ENCODE assay signal across 13 cellular contexts in genomic region chr1:12380316-12381249, GRCh38.
A peak's percentile ranks its signal among the peaks of the same experiment; 100 is the strongest.
DNase-seq lines count a peak whose midpoint lies in the region; ATAC-seq and TF ChIP-seq lines count a peak whose summit lies in the region.
"Had no signal": no experiment of that assay in that cellular context is flagged by ENCODE, and none has a peak within 500 bp of the region (broad histone marks: within the 10 kb centered on the region; RNA-seq: fewer than 3 reads in every experiment).

No MANE protein-coding gene starts in this region.

- DNase-seq in NCI-H2196 (lab: John Stamatoyannopoulos, UW; ENCODE audit: unreplicated experiment): peak; percentile 13
- no peak for DNase-seq in NCI-H2196 treated with DMSO at 0.1 percent for 48 hours (lab: John Stamatoyannopoulos, UW; ENCODE audit: unreplicated experiment)
- peak; percentile 71 for DNase-seq in adipocyte (ENCODE audit: low read depth)
- no peak for DNase-seq in thoracic aorta (ENCODE audit: low spot score)
- DNase-seq in T-helper 2 cell: no peak
- DNase-seq in NCI-H2029 treated with DMSO at 0.1 percent for 48 hours (lab: John Stamatoyannopoulos, UW): no peak
- DNase-seq: activated CD4-positive, alpha-beta T cell treated with anti-CD3 and anti-CD28 coated beads for 4 hours; MG63; occipital lobe; stimulated activated CD4-positive, alpha-beta T cell treated with anti-CD3 and anti-CD28 coated beads, Interleukin-2, amount 100 ng/mL, for 48 hours; stimulated activated naive CD8-positive, alpha-beta T cell treated with anti-CD3 and anti-CD28 coated beads, Interleukin-15, Interleukin-2, amounts not matched to agents 100 U/mL and 50 U/mL, for 24 hours had no signal

- ATAC-seq in thoracic aorta (ENCODE audit: insufficient number of reproducible peaks, low FRiP score, low read depth) (no peak), GM19455 (IDR thresholded peaks at IDR 0.05; ENCODE audit: unreplicated experiment) (no peak)
- ATAC-seq: stimulated activated naive CD8-positive, alpha-beta T cell treated with anti-CD3 and anti-CD28 coated beads, Interleukin-15, Interleukin-2, amounts not matched to agents 100 U/mL and 50 U/mL, for 24 hours had no signal

- no peak for TF ChIP-seq CTCF in liver (IDR thresholded peaks at IDR 0.05; ENCODE audit: low read depth, low read length, missing input control)
- no peak for TF ChIP-seq CTCF in thoracic aorta (IDR thresholded peaks at IDR 0.05)

- no peaks in the 10 kb centered on the region for H3K27me3 ChIP-seq in adipocyte (replicated peaks; ENCODE audit: control insufficient read depth, insufficient read depth, low read length)
- H3K27me3 ChIP-seq in liver (ENCODE audit: control insufficient read depth in 4 of 4, insufficient read depth in 4 of 4, low read length in 3 of 4): no peaks in the 10 kb centered on the region
- no peaks in the 10 kb centered on the region for H3K27me3 ChIP-seq in thoracic aorta (replicated peaks; ENCODE audit: insufficient read depth)
- H3K27me3 ChIP-seq: MG63 had no signal

- WGBS in liver: 65% methylated on average over 2 of the region's 2 CpGs

- H3K9ac ChIP-seq in adipocyte (ENCODE audit: low read length) (peak overlapping the region; percentile 45), liver (ENCODE audit: low read depth in 1 of 2, low read length in 2 of 2) (no peak overlapping the region)

- no peak for TF ChIP-seq RAD21 in liver (IDR thresholded peaks at IDR 0.05)

- H3K4me3 ChIP-seq in adipocyte (ENCODE audit: low read length) (no peak overlapping the region), liver (ENCODE audit: low read depth in 1 of 3, low read length in 3 of 3) (no peak overlapping the region), thoracic aorta (no peak overlapping the region)
- H3K4me3 ChIP-seq: MG63 had no signal

- H3K9me3 ChIP-seq in adipocyte (ENCODE audit: control insufficient read depth, low read length) (no peaks in the 10 kb centered on the region), liver (ENCODE audit: control insufficient read depth in 4 of 4, low read length in 3 of 4) (no peaks in the 10 kb centered on the region), thoracic aorta (no peaks in the 10 kb centered on the region)

- H3K27ac ChIP-seq in liver (ENCODE audit: low read depth in 1 of 2, low read length in 2 of 2) (peak overlapping the region; percentile 32 to 36), thoracic aorta (peak overlapping the region; percentile 14 to 25)

- H3K4me1 ChIP-seq in adipocyte (ENCODE audit: control insufficient read depth, insufficient read depth, low read length) (peaks cover 15% of the 10 kb centered on the region), liver (ENCODE audit: control insufficient read depth in 4 of 4, insufficient read depth in 4 of 4, low read length in 3 of 4) (peaks cover 0 to 15% (median 12%) of the 10 kb centered on the region in 4 donors), thoracic aorta (ENCODE audit: control insufficient read depth in 1 of 2, low read depth in 2 of 2) (peaks cover 15 to 21% of the 10 kb centered on the region in 2 donors)

- H3K36me3 ChIP-seq in adipocyte (ENCODE audit: control insufficient read depth, insufficient read depth, low read length, severe bottlenecking) (peaks cover 80% of the 10 kb centered on the region), liver (ENCODE audit: control insufficient read depth in 4 of 4, insufficient read depth in 3 of 4, low read depth in 1 of 4, low read length in 3 of 4) (peaks cover 6 to 33% (median 29%) of the 10 kb centered on the region in 4 donors), thoracic aorta (peaks cover 19% of the 10 kb centered on the region)

TF ChIP-seq in liver, 16 proteins besides CTCF, POLR2A, EP300 and RAD21:
- TF ChIP-seq, protein P1, sequence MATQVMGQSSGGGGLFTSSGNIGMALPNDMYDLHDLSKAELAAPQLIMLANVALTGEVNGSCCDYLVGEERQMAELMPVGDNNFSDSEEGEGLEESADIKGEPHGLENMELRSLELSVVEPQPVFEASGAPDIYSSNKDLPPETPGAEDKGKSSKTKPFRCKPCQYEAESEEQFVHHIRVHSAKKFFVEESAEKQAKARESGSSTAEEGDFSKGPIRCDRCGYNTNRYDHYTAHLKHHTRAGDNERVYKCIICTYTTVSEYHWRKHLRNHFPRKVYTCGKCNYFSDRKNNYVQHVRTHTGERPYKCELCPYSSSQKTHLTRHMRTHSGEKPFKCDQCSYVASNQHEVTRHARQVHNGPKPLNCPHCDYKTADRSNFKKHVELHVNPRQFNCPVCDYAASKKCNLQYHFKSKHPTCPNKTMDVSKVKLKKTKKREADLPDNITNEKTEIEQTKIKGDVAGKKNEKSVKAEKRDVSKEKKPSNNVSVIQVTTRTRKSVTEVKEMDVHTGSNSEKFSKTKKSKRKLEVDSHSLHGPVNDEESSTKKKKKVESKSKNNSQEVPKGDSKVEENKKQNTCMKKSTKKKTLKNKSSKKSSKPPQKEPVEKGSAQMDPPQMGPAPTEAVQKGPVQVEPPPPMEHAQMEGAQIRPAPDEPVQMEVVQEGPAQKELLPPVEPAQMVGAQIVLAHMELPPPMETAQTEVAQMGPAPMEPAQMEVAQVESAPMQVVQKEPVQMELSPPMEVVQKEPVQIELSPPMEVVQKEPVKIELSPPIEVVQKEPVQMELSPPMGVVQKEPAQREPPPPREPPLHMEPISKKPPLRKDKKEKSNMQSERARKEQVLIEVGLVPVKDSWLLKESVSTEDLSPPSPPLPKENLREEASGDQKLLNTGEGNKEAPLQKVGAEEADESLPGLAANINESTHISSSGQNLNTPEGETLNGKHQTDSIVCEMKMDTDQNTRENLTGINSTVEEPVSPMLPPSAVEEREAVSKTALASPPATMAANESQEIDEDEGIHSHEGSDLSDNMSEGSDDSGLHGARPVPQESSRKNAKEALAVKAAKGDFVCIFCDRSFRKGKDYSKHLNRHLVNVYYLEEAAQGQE (IDR thresholded peaks at IDR 0.05): peak; percentile 69
- no peak for TF ChIP-seq SP1 (IDR thresholded peaks at IDR 0.05)

Comparison
In these comparisons a context has a peak if more than half of its experiments do, and no peak if none do; other contexts are left out.
1. DNase-seq: peak in NCI-H2196 (single experiment) and adipocyte (single experiment); none in NCI-H2196 treated with DMSO at 0.1 percent for 48 hours (single experiment), thoracic aorta (single experiment), T-helper 2 cell (0 of 5) and NCI-H2029 treated with DMSO at 0.1 percent for 48 hours (single experiment).